ENCODE assay signal across 20 cellular contexts in the genomic region with DNA sequence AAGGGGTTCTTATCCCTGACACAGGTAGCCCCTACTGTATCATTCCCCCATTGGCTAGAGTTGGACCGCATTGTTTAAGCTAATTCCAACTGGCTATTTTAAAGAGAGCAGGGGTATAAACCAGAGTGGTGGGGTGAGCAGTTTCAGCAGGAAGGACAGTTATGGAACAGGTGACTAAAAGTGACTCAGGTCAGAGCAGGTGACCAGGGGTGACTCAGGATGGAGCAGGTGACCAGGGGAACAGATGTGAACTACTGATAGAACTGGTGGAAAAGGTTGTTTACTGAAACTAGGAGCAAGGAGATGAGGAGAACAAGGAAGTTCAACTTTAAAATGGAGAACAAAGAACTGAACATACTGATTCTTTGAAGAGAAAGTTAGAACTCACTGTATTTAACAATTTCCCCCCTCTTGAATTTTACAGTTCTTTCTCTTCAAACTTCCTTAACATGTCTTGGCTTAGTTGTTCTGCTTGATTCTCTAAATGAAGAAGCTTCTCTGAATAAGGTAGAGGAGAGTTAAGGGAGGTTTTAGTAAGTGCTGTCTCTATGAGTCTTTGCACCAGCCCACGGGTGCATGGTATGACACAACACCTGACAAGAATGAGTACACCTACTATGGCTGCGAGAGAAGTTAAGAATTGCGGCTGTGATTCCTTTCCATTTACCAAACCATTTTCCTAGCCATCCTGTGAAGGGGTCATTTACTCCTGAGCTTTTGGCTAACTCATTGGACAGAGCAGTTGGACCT.
"Had no signal": no experiment of that assay in that cellular context is flagged by ENCODE, and none has a peak within 500 bp of the region (broad histone marks: within the 10 kb centered on the region; RNA-seq: fewer than 3 reads in every experiment).

No MANE protein-coding gene starts in this region.

- H3K36me3 ChIP-seq: brain microvascular endothelial cell, gastroesophageal sphincter, heart left ventricle, left ventricle myocardium inferior, tibial artery, uterus had no signal

- H3K4me3 Mint-ChIP-seq: activated T-cell treated with anti-CD3 and anti-CD28 coated beads, Interleukin-2, amount 50 U/mL, for 24 hours; nephron progenitor cell; T-helper 1 cell treated with Interleukin-12 subunit alpha and Interleukin-12 subunit beta and Interleukin-4 antibody, amounts not matched to agents 30 μg/mL and 1 μg/mL, for 36 hours had no signal

- H3K4me3 ChIP-seq: gastroesophageal sphincter, heart left ventricle, left ventricle myocardium inferior, tibial artery, uterus had no signal

- DNase-seq: activated CD4-positive, alpha-beta T cell treated with anti-CD3 and anti-CD28 coated beads, Interleukin-2, amount 50 U/mL, for 48 hours; activated effector memory CD4-positive, alpha-beta T cell treated with anti-CD3 and anti-CD28 coated beads, Interleukin-2, amount 50 U/mL, for 16 hours; activated naive CD4-positive, alpha-beta T cell treated with anti-CD3 and anti-CD28 coated beads, Interleukin-2, amount 50 U/mL, for 16 hours; activated T-cell treated with anti-CD3 and anti-CD28 coated beads, Interleukin-2, amount 50 U/mL, for 24 hours; aorta; brain microvascular endothelial cell; cortex of kidney; heart left ventricle; left ventricle myocardium inferior; nephron progenitor cell; occipital lobe; posterior cingulate gyrus; retina; stimulated activated naive CD8-positive, alpha-beta T cell treated with anti-CD3 and anti-CD28 coated beads, Interleukin-15, Interleukin-2, amounts not matched to agents 100 U/mL and 50 U/mL, for 24 hours; substantia nigra; tibial artery; uterus had no signal

- H3K27ac Mint-ChIP-seq: activated T-cell treated with anti-CD3 and anti-CD28 coated beads, Interleukin-2, amount 50 U/mL, for 24 hours; nephron progenitor cell; T-helper 1 cell treated with Interleukin-12 subunit alpha and Interleukin-12 subunit beta and Interleukin-4 antibody, amounts not matched to agents 30 μg/mL and 1 μg/mL, for 36 hours had no signal

- H3K9me3 ChIP-seq: uterus had no signal

- H3K27me3 ChIP-seq: brain microvascular endothelial cell, gastroesophageal sphincter, tibial artery, uterus had no signal

- H3K4me1 ChIP-seq: gastroesophageal sphincter, heart left ventricle, left ventricle myocardium inferior, tibial artery, uterus had no signal

- H3K4me1 Mint-ChIP-seq: nephron progenitor cell had no signal

- ATAC-seq: esophagus mucosa; gastroesophageal sphincter; heart left ventricle; stimulated activated naive CD8-positive, alpha-beta T cell treated with anti-CD3 and anti-CD28 coated beads, Interleukin-15, Interleukin-2, amounts not matched to agents 100 U/mL and 50 U/mL, for 24 hours had no signal
